ENCODE assay signal across 2 cellular contexts in the genomic region with DNA sequence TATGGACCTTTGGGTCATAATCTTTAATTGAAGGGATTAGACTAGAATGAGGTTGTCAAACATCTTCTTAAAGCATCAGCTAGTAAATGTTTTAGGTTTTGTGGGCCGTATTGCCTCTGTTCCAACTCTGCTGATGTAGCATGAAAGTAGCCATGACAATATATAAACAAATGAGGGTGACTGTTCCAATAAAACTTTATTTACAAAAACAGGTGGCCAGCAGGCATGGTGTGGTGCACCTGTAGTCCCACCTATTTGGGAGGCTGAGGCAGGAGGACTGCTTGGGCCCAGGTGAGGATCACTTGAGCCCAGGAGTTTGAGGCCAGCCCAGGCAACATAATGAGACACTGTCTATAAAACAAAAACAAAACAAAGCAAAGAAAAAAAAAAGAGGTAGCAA.
A peak's percentile ranks its signal among the peaks of the same experiment; 100 is the strongest.
TF ChIP-seq lines count a peak whose summit lies in the region.

No MANE protein-coding gene starts in this region.

TF ChIP-seq in HepG2, 621 proteins besides CTCF, POLR2A, EP300 and RAD21:
- TF ChIP-seq, protein P1, sequence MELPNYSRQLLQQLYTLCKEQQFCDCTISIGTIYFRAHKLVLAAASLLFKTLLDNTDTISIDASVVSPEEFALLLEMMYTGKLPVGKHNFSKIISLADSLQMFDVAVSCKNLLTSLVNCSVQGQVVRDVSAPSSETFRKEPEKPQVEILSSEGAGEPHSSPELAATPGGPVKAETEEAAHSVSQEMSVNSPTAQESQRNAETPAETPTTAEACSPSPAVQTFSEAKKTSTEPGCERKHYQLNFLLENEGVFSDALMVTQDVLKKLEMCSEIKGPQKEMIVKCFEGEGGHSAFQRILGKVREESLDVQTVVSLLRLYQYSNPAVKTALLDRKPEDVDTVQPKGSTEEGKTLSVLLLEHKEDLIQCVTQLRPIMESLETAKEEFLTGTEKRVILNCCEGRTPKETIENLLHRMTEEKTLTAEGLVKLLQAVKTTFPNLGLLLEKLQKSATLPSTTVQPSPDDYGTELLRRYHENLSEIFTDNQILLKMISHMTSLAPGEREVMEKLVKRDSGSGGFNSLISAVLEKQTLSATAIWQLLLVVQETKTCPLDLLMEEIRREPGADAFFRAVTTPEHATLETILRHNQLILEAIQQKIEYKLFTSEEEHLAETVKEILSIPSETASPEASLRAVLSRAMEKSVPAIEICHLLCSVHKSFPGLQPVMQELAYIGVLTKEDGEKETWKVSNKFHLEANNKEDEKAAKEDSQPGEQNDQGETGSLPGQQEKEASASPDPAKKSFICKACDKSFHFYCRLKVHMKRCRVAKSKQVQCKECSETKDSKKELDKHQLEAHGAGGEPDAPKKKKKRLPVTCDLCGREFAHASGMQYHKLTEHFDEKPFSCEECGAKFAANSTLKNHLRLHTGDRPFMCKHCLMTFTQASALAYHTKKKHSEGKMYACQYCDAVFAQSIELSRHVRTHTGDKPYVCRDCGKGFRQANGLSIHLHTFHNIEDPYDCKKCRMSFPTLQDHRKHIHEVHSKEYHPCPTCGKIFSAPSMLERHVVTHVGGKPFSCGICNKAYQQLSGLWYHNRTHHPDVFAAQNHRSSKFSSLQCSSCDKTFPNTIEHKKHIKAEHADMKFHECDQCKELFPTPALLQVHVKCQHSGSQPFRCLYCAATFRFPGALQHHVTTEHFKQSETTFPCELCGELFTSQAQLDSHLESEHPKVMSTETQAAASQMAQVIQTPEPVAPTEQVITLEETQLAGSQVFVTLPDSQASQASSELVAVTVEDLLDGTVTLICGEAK (IDR thresholded peaks at IDR 0.05), result peak; percentile 58
- TF ChIP-seq, protein P1 (CRISPR knock-in tag; IDR thresholded peaks at IDR 0.05), result peak; percentile 96
- TF ChIP-seq, protein P2, sequence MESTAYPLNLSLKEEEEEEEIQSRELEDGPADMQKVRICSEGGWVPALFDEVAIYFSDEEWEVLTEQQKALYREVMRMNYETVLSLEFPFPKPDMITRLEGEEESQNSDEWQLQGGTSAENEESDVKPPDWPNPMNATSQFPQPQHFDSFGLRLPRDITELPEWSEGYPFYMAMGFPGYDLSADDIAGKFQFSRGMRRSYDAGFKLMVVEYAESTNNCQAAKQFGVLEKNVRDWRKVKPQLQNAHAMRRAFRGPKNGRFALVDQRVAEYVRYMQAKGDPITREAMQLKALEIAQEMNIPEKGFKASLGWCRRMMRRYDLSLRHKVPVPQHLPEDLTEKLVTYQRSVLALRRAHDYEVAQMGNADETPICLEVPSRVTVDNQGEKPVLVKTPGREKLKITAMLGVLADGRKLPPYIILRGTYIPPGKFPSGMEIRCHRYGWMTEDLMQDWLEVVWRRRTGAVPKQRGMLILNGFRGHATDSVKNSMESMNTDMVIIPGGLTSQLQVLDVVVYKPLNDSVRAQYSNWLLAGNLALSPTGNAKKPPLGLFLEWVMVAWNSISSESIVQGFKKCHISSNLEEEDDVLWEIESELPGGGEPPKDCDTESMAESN (CRISPR knock-in tag; conservative IDR thresholded peaks at IDR 0.05), result no peak
TF ChIP-seq in HepG2: peak in this region for 1.

TF ChIP-seq in K562, 482 proteins besides CTCF, POLR2A, EP300 and RAD21:
- TF ChIP-seq, protein P1 (IDR thresholded peaks at IDR 0.05), result peak; percentile 91
- TF ChIP-seq, protein P1 (CRISPR knock-in tag; IDR thresholded peaks at IDR 0.05), result peak; percentile 83
- TF ChIP-seq RFX1 (IDR thresholded peaks at IDR 0.05), result 0 out of 2 replicates have a peak, but pooled peaks have one; percentile 15
- TF ChIP-seq HNRNPUL1 (IDR thresholded peaks at IDR 0.05; ENCODE audit: low read length), result no peak
TF ChIP-seq in K562: peak in this region for 2.
